Comparison of ENCODE assay signal across 11 cellular contexts in genomic region chr15:89406756-89407650, GRCh38.
DNase-seq lines count a peak whose midpoint lies in the region; ATAC-seq and TF ChIP-seq lines count a peak whose summit lies in the region.
"Had no signal": no experiment of that assay in that cellular context is flagged by ENCODE, and none has a peak within 500 bp of the region (broad histone marks: within the 10 kb centered on the region; RNA-seq: fewer than 3 reads in every experiment).

No MANE protein-coding gene starts in this region.

- POLR2A ChIA-PET in WTC11 (lab: Charles Lee) = interaction anchor here (0.7 to 1.5 kb wide), 2 partner anchors 38 to 39 kb away, joined by 3 to 6 read pairs; no protein-coding TSS in a partner anchor

- TF ChIP-seq CTCF in WTC11 (IDR thresholded peaks at IDR 0.05) = no peak

- peaks cover 100% of the 10 kb centered on the region for H3K27me3 Mint-ChIP-seq in WTC11 (ENCODE audit: low read depth)

- DNase-seq in NCI-H2107 treated with DMSO at 0.1 percent for 48 hours (lab: John Stamatoyannopoulos, UW; ENCODE audit: unreplicated experiment) = peak; percentile 64
- DNase-seq in NCI-H2107 (lab: John Stamatoyannopoulos, UW) = no peak
- DNase-seq in WTC11 (ENCODE audit: low spot score) = peak; percentile 70
- peak; percentile 28 for DNase-seq in germinal center (ENCODE audit: low spot score)
- DNase-seq in stimulated activated CD8-positive, alpha-beta memory T cell treated with anti-CD3 and anti-CD28 coated beads, Interleukin-4, amount 100 ng/mL, for 48 hours = peak; percentile 37
- DNase-seq in NCI-H226 = no peak
- no peak for DNase-seq in NCI-H1048 (lab: John Stamatoyannopoulos, UW)
- DNase-seq in NAMALWA (ENCODE audit: low spot score) = no peak
- DNase-seq: caudate nucleus, T-helper 9 cell had no signal

- no peak overlapping the region for H3K27ac Mint-ChIP-seq in WTC11

- H3K9me3 Mint-ChIP-seq in WTC11 = no peaks in the 10 kb centered on the region

- no peaks in the 10 kb centered on the region for H3K36me3 Mint-ChIP-seq in WTC11

- peak overlapping the region; percentile 67 for H3K4me3 Mint-ChIP-seq in WTC11

- CTCF ChIA-PET in WTC11 (lab: Charles Lee) = interaction anchor here (0.8 to 3.3 kb wide), 13 partner anchors 9 to 85 kb away, joined by 3 to 19 read pairs (median 4); no protein-coding TSS in a partner anchor

- ATAC-seq in WTC11 = peak; percentile 27
- ATAC-seq: A549 had no signal

- peaks cover 54% of the 10 kb centered on the region for H3K4me1 Mint-ChIP-seq in WTC11

TF ChIP-seq in WTC11, 78 proteins besides CTCF, POLR2A, EP300 and RAD21:
- TF ChIP-seq CREM (CRISPR knock-in tag; IDR thresholded peaks at IDR 0.05) (no peak), MAX (CRISPR knock-in tag; IDR thresholded peaks at IDR 0.05) (0 out of 2 replicates have a peak, but pooled peaks have one; percentile 2), ZNF532 (CRISPR knock-in tag; IDR thresholded peaks at IDR 0.05; ENCODE audit: borderline replicate concordance) (no peak)

Comparison
In these comparisons a context has a peak if more than half of its experiments do, and no peak if none do; other contexts are left out.
1. DNase-seq: peak in NCI-H2107 treated with DMSO at 0.1 percent for 48 hours (single experiment), WTC11 (single experiment), germinal center (single experiment) and stimulated activated CD8-positive, alpha-beta memory T cell treated with anti-CD3 and anti-CD28 coated beads, Interleukin-4, amount 100 ng/mL, for 48 hours (single experiment); none in NCI-H2107 (single experiment), NCI-H226 (single experiment), NCI-H1048 (single experiment) and NAMALWA (single experiment).